8 cellular contexts compared by ENCODE assay signal in the genomic region with DNA sequence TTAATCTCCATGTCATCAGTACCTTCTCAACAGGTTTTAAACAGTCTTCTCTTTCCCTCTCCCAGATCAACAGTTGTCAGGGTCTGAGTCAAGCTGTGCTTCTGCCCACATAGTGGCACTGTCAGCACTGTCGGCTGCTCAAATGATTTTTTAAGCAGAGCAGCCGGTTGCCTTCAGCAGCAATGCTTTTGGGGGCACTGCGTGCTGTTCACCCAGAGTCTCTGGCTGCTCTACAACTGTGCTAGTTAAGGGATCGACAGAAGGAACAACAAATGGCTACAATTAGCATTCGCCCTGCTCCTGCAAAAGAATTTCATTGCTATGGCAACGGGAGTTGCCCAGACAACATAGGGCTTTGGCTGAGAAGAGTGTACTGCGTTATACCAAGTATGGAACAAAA.
DNase-seq lines count a peak whose midpoint lies in the region; ATAC-seq and TF ChIP-seq lines count a peak whose summit lies in the region.

No MANE protein-coding gene starts in this region.

- no peak overlapping the region for H3K4me3 ChIP-seq in epithelial cell of esophagus (ENCODE audit: low read length)

- DNase-seq in AG20443 (ENCODE audit: low spot score) (peak; percentile 78), NCI-H2227 (lab: John Stamatoyannopoulos, UW; ENCODE audit: unreplicated experiment) (peak; percentile 81), epithelial cell of esophagus (ENCODE audit: low read depth) (peak; percentile 41), midbrain (lab: John Stamatoyannopoulos, UW) (peak; percentile 64)
- no peak for DNase-seq in activated naive CD4-positive, alpha-beta T cell treated with Interleukin-2 at 50 U/mL for 16 hours
- no peak for DNase-seq in stimulated activated CD4-positive, alpha-beta T cell treated with anti-CD3 and anti-CD28 coated beads, Interleukin-12 subunit alpha, Interleukin-12 subunit beta, amount 100 ng/mL, for 4 hours

- no peak for TF ChIP-seq CTCF in epithelial cell of esophagus (IDR thresholded peaks at IDR 0.05; ENCODE audit: insufficient read depth, low read depth, low read length, missing control alignments)

- ATAC-seq in GM21529 (IDR thresholded peaks at IDR 0.05; ENCODE audit: unreplicated experiment) (no peak), HG03342 (IDR thresholded peaks at IDR 0.05; ENCODE audit: unreplicated experiment) (no peak)

Comparison
In these comparisons a context has a peak if more than half of its experiments do, and no peak if none do; other contexts are left out.
1. DNase-seq: peak in AG20443 (single experiment), NCI-H2227 (single experiment), epithelial cell of esophagus (single experiment) and midbrain (single experiment); none in activated naive CD4-positive, alpha-beta T cell treated with Interleukin-2 at 50 U/mL for 16 hours (single experiment) and stimulated activated CD4-positive, alpha-beta T cell treated with anti-CD3 and anti-CD28 coated beads, Interleukin-12 subunit alpha, Interleukin-12 subunit beta, amount 100 ng/mL, for 4 hours (single experiment).